In the genomic region with DNA sequence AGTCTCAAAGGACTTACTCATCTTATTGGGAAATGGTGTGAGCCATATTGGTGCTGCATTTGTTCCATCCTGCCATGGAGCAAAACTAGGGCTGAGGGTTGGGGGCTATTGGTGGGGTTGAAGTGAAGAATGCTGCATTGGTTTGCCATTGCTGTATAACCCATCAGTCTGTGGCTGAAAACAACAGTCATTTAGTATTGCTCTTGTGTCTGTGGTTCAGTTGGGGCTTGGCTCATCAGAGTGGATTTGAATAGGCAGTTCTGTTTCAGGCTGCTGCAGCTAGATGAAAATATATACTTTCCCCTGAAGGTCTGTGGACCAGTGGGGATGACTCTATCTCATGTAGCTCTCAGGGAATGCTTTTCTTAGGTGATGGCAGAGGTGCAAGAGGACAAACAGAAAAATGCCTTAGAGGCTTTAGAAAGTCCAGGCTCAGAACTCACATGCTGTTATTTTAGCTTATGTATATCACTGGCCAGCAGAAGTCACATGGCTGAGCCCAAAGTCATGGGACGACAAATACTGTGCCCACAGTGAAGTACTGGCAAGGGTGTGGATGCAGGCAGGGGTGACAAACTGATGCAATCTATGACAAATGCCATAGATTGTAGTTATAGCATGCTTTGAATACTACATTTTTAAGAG, we compare ENCODE assay signal across 1 cellular context.
A peak's percentile ranks its signal among the peaks of the same experiment; 100 is the strongest.
TF ChIP-seq lines count a peak whose summit lies in the region.

No MANE protein-coding gene starts in this region.

TF ChIP-seq in GM12878, 131 proteins besides CTCF, POLR2A, EP300 and RAD21:
- TF ChIP-seq, protein P1, sequence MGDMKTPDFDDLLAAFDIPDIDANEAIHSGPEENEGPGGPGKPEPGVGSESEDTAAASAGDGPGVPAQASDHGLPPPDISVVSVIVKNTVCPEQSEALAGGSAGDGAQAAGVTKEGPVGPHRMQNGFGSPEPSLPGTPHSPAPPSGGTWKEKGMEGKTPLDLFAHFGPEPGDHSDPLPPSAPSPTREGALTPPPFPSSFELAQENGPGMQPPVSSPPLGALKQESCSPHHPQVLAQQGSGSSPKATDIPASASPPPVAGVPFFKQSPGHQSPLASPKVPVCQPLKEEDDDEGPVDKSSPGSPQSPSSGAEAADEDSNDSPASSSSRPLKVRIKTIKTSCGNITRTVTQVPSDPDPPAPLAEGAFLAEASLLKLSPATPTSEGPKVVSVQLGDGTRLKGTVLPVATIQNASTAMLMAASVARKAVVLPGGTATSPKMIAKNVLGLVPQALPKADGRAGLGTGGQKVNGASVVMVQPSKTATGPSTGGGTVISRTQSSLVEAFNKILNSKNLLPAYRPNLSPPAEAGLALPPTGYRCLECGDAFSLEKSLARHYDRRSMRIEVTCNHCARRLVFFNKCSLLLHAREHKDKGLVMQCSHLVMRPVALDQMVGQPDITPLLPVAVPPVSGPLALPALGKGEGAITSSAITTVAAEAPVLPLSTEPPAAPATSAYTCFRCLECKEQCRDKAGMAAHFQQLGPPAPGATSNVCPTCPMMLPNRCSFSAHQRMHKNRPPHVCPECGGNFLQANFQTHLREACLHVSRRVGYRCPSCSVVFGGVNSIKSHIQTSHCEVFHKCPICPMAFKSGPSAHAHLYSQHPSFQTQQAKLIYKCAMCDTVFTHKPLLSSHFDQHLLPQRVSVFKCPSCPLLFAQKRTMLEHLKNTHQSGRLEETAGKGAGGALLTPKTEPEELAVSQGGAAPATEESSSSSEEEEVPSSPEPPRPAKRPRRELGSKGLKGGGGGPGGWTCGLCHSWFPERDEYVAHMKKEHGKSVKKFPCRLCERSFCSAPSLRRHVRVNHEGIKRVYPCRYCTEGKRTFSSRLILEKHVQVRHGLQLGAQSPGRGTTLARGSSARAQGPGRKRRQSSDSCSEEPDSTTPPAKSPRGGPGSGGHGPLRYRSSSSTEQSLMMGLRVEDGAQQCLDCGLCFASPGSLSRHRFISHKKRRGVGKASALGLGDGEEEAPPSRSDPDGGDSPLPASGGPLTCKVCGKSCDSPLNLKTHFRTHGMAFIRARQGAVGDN (IDR thresholded peaks at IDR 0.05), result no peak
- TF ChIP-seq RUNX3 (IDR thresholded peaks at IDR 0.05; ENCODE audit: low read length) (peak; percentile 30; the same call in 1 of the 2 replicates), TBL1XR1 (IDR thresholded peaks at IDR 0.05; ENCODE audit: low read depth, low read length) (no peak)
- TF ChIP-seq, protein P2, sequence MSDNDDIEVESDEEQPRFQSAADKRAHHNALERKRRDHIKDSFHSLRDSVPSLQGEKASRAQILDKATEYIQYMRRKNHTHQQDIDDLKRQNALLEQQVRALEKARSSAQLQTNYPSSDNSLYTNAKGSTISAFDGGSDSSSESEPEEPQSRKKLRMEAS (IDR thresholded peaks at IDR 0.05; ENCODE audit: low read depth, low read length), result no peak
